17 cellular contexts compared by ENCODE assay signal in the genomic region with DNA sequence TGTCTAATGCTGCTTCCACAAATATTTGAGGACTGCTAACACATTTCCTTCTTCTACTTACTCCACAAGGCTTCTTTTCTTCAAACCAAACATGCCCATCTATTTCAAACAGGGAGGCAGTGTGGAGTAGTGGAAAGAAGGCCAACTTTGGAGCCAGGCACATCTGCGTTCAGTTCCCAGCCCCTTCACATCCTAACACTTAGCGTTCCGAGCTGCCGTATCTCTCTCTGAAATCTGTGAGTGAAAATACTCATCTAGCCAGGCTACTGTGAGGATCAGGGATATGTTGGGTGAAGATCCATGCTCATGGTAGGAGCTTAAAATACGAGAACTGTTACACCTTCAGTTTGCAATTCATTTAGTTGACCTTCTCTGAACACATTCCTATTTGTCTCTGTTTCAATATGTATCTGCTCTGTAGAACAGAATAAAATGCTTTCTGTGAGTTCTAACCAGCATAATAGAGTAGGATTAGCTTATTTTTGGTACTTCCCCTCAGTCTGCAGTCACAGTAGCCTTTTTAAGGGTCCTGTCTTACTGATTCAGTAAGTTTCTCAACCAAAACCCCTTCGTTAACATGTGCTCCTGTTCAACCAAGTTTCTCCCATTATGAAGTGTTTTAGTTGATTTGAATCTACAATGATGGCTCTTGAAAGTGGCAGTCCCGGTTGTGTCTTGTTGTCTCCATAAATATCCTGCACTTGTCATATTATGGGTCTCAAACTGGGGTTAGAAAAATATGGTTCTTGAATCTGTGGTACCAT. TPM values are rescaled to one million over a fixed set of nuclear protein-coding genes. Genes with fewer than 3 reads are reported as not detected.
DNase-seq lines count a peak whose midpoint lies in the region; ATAC-seq and TF ChIP-seq lines count a peak whose summit lies in the region.
"Had no signal": no experiment of that assay in that cellular context is flagged by ENCODE, and none has a peak within 500 bp of the region (broad histone marks: within the 10 kb centered on the region; RNA-seq: fewer than 3 reads in every experiment).

No MANE protein-coding gene starts in this region.

- peaks cover 10% of the 10 kb centered on the region for H3K27me3 ChIP-seq in GM23338 (ENCODE audit: insufficient read depth)
- peaks cover 6% of the 10 kb centered on the region for H3K27me3 ChIP-seq in CD4-positive, alpha-beta memory T cell (ENCODE audit: insufficient read depth, low read length)
- H3K27me3 ChIP-seq: foreskin keratinocyte, right lobe of liver, testis had no signal

- peaks cover 18% of the 10 kb centered on the region for H3K27me3 Mint-ChIP-seq in GM23338 (ENCODE audit: insufficient read depth, low read depth, poor library complexity)
- H3K27me3 Mint-ChIP-seq in WTC11 (ENCODE audit: low read depth) = peaks cover 26% of the 10 kb centered on the region
- peaks cover 3% of the 10 kb centered on the region for H3K27me3 Mint-ChIP-seq in progenitor cell of endocrine pancreas
- peaks cover 36 to 37% of the 10 kb centered on the region in 2 donors for H3K27me3 Mint-ChIP-seq in CD4-positive, alpha-beta memory T cell

- H3K27ac Mint-ChIP-seq in GM23338 = no peak overlapping the region
- H3K27ac Mint-ChIP-seq in WTC11 = no peak overlapping the region
- peak overlapping the region; percentile 90 for H3K27ac Mint-ChIP-seq in progenitor cell of endocrine pancreas
- no peak overlapping the region for H3K27ac Mint-ChIP-seq in CD4-positive, alpha-beta memory T cell

- H3K4me2 ChIP-seq in GM23338 = peak overlapping the region; percentile 80

- no peak overlapping the region for H3K4me3 ChIP-seq in GM23338
- H3K4me3 ChIP-seq in CD4-positive, alpha-beta memory T cell (ENCODE audit: low read length in 2 of 2) = no peak overlapping the region
- H3K4me3 ChIP-seq: right lobe of liver, testis had no signal

- peaks cover 31% of the 10 kb centered on the region for H3K4me1 ChIP-seq in GM23338 (ENCODE audit: insufficient read depth)
- peaks cover 18% of the 10 kb centered on the region for H3K4me1 ChIP-seq in CD4-positive, alpha-beta memory T cell (ENCODE audit: insufficient read depth, low read length)

- H3K9me3 ChIP-seq in CD4-positive, alpha-beta memory T cell (ENCODE audit: control insufficient read depth in 1 of 2, low read length in 2 of 2) = no peaks in the 10 kb centered on the region
- H3K9me3 ChIP-seq: right lobe of liver, testis had no signal

- POLR2A ChIA-PET in WTC11 (lab: Charles Lee) = interaction anchor here (0.9 kb wide), 1 partner anchor 47 kb away, joined by 3 read pairs; the partner anchor contains the start of gene CEP41
- POLR2A ChIA-PET in CD4-positive, alpha-beta memory T cell (lab: Charles Lee; ENCODE audit: partially characterized antibody) = no interaction called here

- DNase-seq in GM23338 (ENCODE audit: low spot score) (no peak), WTC11 (ENCODE audit: low spot score) (no peak), left kidney (ENCODE audit: low read depth, low spot score) (peak; percentile 28), progenitor cell of endocrine pancreas (ENCODE audit: low spot score, unreplicated experiment) (no peak), EL (no peak), NCI-H226 (no peak)
- no peak for DNase-seq in CD4-positive, alpha-beta memory T cell
- DNase-seq: left ventricle myocardium superior; naive B cell; NCI-H1092 treated with DMSO at 0.1 percent for 48 hours; NCI-H774; right lobe of liver; stimulated activated CD4-positive, alpha-beta T cell treated with anti-CD3 and anti-CD28 coated beads, Interleukin-2, amount 100 ng/mL, for 24 hours; testis; WERI-Rb-1 had no signal

- H3K9me3 Mint-ChIP-seq in GM23338 (peaks cover 18% of the 10 kb centered on the region), WTC11 (peaks cover 11% of the 10 kb centered on the region; the same call in 1 of the 2 replicates), progenitor cell of endocrine pancreas (ENCODE audit: low read depth) (peaks cover 14% of the 10 kb centered on the region)
- H3K9me3 Mint-ChIP-seq in CD4-positive, alpha-beta memory T cell = peaks cover 0 to 2% (median 0%) of the 10 kb centered on the region in 8 donors

- H3K36me3 Mint-ChIP-seq in GM23338 (ENCODE audit: low read depth) = peaks cover 39% of the 10 kb centered on the region
- peaks cover 6% of the 10 kb centered on the region; the same call in 1 of the 2 replicates for H3K36me3 Mint-ChIP-seq in WTC11
- H3K36me3 Mint-ChIP-seq in progenitor cell of endocrine pancreas (ENCODE audit: insufficient read depth) = peaks cover 35% of the 10 kb centered on the region
- H3K36me3 Mint-ChIP-seq in CD4-positive, alpha-beta memory T cell = no peaks in the 10 kb centered on the region
- H3K36me3 Mint-ChIP-seq: naive B cell had no signal

- 0 out of 2 replicates have a peak, but pooled peaks cover 3% of the 10 kb centered on the region for H3K36me3 ChIP-seq in GM23338 (ENCODE audit: insufficient read depth)
- no peaks in the 10 kb centered on the region for H3K36me3 ChIP-seq in CD4-positive, alpha-beta memory T cell (ENCODE audit: insufficient read depth, low read length)
- H3K36me3 ChIP-seq: right lobe of liver, WERI-Rb-1 had no signal

- peaks cover 6% of the 10 kb centered on the region; the same call in 1 of the 2 replicates for H3K9me2 ChIP-seq in GM23338 (ENCODE audit: insufficient read depth)

- peaks cover 4% of the 10 kb centered on the region; the same call in 1 of the 2 replicates for H4K20me1 ChIP-seq in GM23338 (replicated peaks; ENCODE audit: insufficient read depth)

- 0 out of 2 replicates have a peak overlapping the region, but pooled peaks have one; percentile 85 for H3K27ac ChIP-seq in GM23338 (ENCODE audit: low read depth)
- H3K27ac ChIP-seq in CD4-positive, alpha-beta memory T cell (ENCODE audit: low read depth, low read length) = no peak overlapping the region
- H3K27ac ChIP-seq: foreskin keratinocyte, right lobe of liver, testis, WERI-Rb-1 had no signal

- ATAC-seq in GM23338 (no peak), WTC11 (no peak), HG03097 (IDR thresholded peaks at IDR 0.05; ENCODE audit: low FRiP score, unreplicated experiment) (no peak)
- ATAC-seq: foreskin keratinocyte, left ventricle myocardium superior, right lobe of liver had no signal

- intact Hi-C loops in CD4-positive, alpha-beta memory T cell (cut with micrococcal nuclease) = no loop called here

- H3K4me1 Mint-ChIP-seq in GM23338 = peaks cover 41% of the 10 kb centered on the region
- peaks cover 42% of the 10 kb centered on the region for H3K4me1 Mint-ChIP-seq in WTC11
- peaks cover 39% of the 10 kb centered on the region for H3K4me1 Mint-ChIP-seq in progenitor cell of endocrine pancreas (ENCODE audit: low read depth)
- peaks cover 20 to 41% (median 21%) of the 10 kb centered on the region in 4 donors for H3K4me1 Mint-ChIP-seq in CD4-positive, alpha-beta memory T cell

- peaks cover 62% of the 10 kb centered on the region for H3K79me2 ChIP-seq in GM23338 (replicated peaks; ENCODE audit: insufficient read depth)

- TF ChIP-seq CTCF in GM23338 (conservative IDR thresholded peaks at IDR 0.05; ENCODE audit: low read depth in 2 of 2) (no peak), WTC11 (IDR thresholded peaks at IDR 0.05) (no peak), progenitor cell of endocrine pancreas (IDR thresholded peaks at IDR 0.05; ENCODE audit: unreplicated experiment) (no peak)

- H3F3A ChIP-seq in GM23338 (replicated peaks; ENCODE audit: low read depth) = peaks cover 3% of the 10 kb centered on the region; the same call in 1 of the 2 replicates

- no peak overlapping the region for H2AFZ ChIP-seq in GM23338

- H3K4me3 Mint-ChIP-seq in GM23338 (peak overlapping the region; percentile 89; the same call in 2 of the 3 replicates), WTC11 (peak overlapping the region; percentile 1; the same call in 1 of the 2 replicates), progenitor cell of endocrine pancreas (ENCODE audit: low read depth) (peak overlapping the region; percentile 84)
- H3K4me3 Mint-ChIP-seq in CD4-positive, alpha-beta memory T cell = peak overlapping the region in 1 of 8 donors; percentile 21

- CTCF ChIA-PET in WTC11 (lab: Charles Lee) = interaction anchor here (0.8 to 1.1 kb wide), 2 partner anchors 211 to 283 kb away, joined by 3 read pairs; partner anchors contain the start of gene TMEM209
- CTCF ChIA-PET in CD4-positive, alpha-beta memory T cell (lab: Charles Lee; ENCODE audit: partially characterized antibody) = interaction anchor here (1.7 kb wide), 1 partner anchor 270 kb away, joined by 3 read pairs; no protein-coding TSS in a partner anchor

TF ChIP-seq in GM23338, 12 proteins besides CTCF, POLR2A, EP300 and RAD21 (continues in another document):
- TF ChIP-seq NANOG (IDR thresholded peaks at IDR 0.05; ENCODE audit: borderline replicate concordance) = no peak
- TF ChIP-seq JUNB (IDR thresholded peaks at IDR 0.05; ENCODE audit: unreplicated experiment) = no peak
- no peak for TF ChIP-seq CREB1 (CRISPR knock-in tag; IDR thresholded peaks at IDR 0.05; ENCODE audit: low read depth)
- no peak for TF ChIP-seq ZNF114 (CRISPR knock-in tag; IDR thresholded peaks at IDR 0.05)

TF ChIP-seq in WTC11, 78 proteins besides CTCF, POLR2A, EP300 and RAD21 (continues in another document):
- TF ChIP-seq TEAD1 (CRISPR knock-in tag; IDR thresholded peaks at IDR 0.05) = no peak
- TF ChIP-seq ZNF423 (CRISPR knock-in tag; IDR thresholded peaks at IDR 0.05) = no peak
- TF ChIP-seq TP53 (CRISPR knock-in tag; IDR thresholded peaks at IDR 0.05) = no peak

RNA-seq across cellular contexts. Expression of gene MEST, which starts 3.3 kb away (rescaled TPM):
- total RNA-seq in GM23338 (2014; rRNA removed; shearing (Covaris generic)) = 229 and 230 TPM in 2 replicates
- polyA plus RNA-seq in GM23338 (2016; fragmentation: Nextera tagmentation; extraction: Ambion mirVana) = 161 and 167 TPM in 2 replicates
- total RNA-seq in WTC11 (2021) = 130 to 188 TPM (median 143 TPM) in 3 replicates
- 628 and 664 TPM in 2 replicates for total RNA-seq in progenitor cell of endocrine pancreas
- total RNA-seq in CD4-positive, alpha-beta memory T cell = 1 to 10 TPM; 2.3 to 2.8 TPM
- 1 to 10 TPM; 3.5 to 9.6 TPM for polyA plus RNA-seq in CD4-positive, alpha-beta memory T cell

RNA-seq across cellular contexts. Expression of gene CEP41, which starts 47.7 kb away (rescaled TPM):
- 11.5 and 17.4 TPM in 2 replicates for total RNA-seq in GM23338 (2014; rRNA removed; shearing (Covaris generic))
- 25.0 and 26.2 TPM in 2 replicates for polyA plus RNA-seq in GM23338 (2016; fragmentation: Nextera tagmentation; extraction: Ambion mirVana)
- total RNA-seq in WTC11 (2021) = 7.1 to 11.2 TPM (median 10.2 TPM) in 3 replicates
- 29.3 and 31.8 TPM in 2 replicates for total RNA-seq in progenitor cell of endocrine pancreas
- 1 to 10 TPM; 6.0 to 7.3 TPM for total RNA-seq in CD4-positive, alpha-beta memory T cell
- polyA plus RNA-seq in CD4-positive, alpha-beta memory T cell = 10 to 100 TPM; 16.3 to 20.9 TPM

Comparison
In these comparisons a context has a peak if more than half of its experiments do, and no peak if none do; other contexts are left out.
1. RNA of gene MEST, which starts 3.3 kb away (total RNA-seq): 628 to 664 TPM in progenitor cell of endocrine pancreas, 229 to 230 TPM in GM23338 and 130 to 188 TPM in WTC11; 2.3 to 2.8 TPM in CD4-positive, alpha-beta memory T cell; every median in the first group is over 10 times any median in the second.